8 cellular contexts compared by ENCODE assay signal in genomic region chrX:48971325-48972213, GRCh38. TPM values are rescaled to one million over a fixed set of nuclear protein-coding genes. Genes with fewer than 3 reads are reported as not detected.
DNase-seq lines count a peak whose midpoint lies in the region; TF ChIP-seq lines count a peak whose summit lies in the region.

Gene KCND1 (minus strand): TSS chrX:48971844. CDS start chrX:48970271, 1,573 bp downstream.

- H3K4me1 ChIP-seq in ES-I3 (ENCODE audit: insufficient read depth, low read length) = peaks cover 7% of the 10 kb centered on the region; the same call in 1 of the 2 replicates
- H3K4me1 ChIP-seq in ectodermal cell (ENCODE audit: control insufficient read depth, insufficient read depth, low read length) = no peaks in the 10 kb centered on the region
- H3K4me1 ChIP-seq in tibial artery = peaks cover 0 to 9% (median 2%) of the 10 kb centered on the region in 4 donors
- H3K4me1 ChIP-seq in PC-9 (replicated peaks; ENCODE audit: insufficient read depth) = no peaks in the 10 kb centered on the region

- H3K36me3 ChIP-seq in ES-I3 (ENCODE audit: insufficient read depth, low read length) = peaks cover 2% of the 10 kb centered on the region; the same call in 1 of the 2 replicates
- no peaks in the 10 kb centered on the region for H3K36me3 ChIP-seq in ectodermal cell (ENCODE audit: control insufficient read depth, insufficient read depth, low read length)
- peaks cover 0 to 24% (median 18%) of the 10 kb centered on the region in 3 donors for H3K36me3 ChIP-seq in tibial artery
- no peaks in the 10 kb centered on the region for H3K36me3 ChIP-seq in PC-9 (ENCODE audit: low read depth)

- CTCF ChIA-PET in PC-9 (lab: Charles Lee) = no interaction called here

- no peaks in the 10 kb centered on the region for H3F3A ChIP-seq in PC-9 (ENCODE audit: insufficient read depth, low read depth)

- no peaks in the 10 kb centered on the region for H3K79me2 ChIP-seq in PC-9 (ENCODE audit: low read depth)

- peak; percentile 97 for DNase-seq in NCI-H2227 treated with DMSO at 0.1 percent for 48 hours (lab: John Stamatoyannopoulos, UW)
- DNase-seq in lung microvascular endothelial cell (ENCODE audit: low read depth in 2 of 2) = peak; percentile 14 to 17
- peak in 1 of 2 donors; percentile 67 for DNase-seq in tibial artery
- DNase-seq in PC-9 = no peak
- DNase-seq in NOMO-1 (lab: John Stamatoyannopoulos, UW; ENCODE audit: unreplicated experiment in 2 of 2) = no peak
- no peak for DNase-seq in GM20000 (ENCODE audit: low spot score)

- intact Hi-C loops in tibial artery (cut with DNase I; ENCODE audit: low total_unique reads) = no loop called here
- intact Hi-C loops in PC-9 (cut with micrococcal nuclease; ENCODE audit: unreplicated experiment) = no loop called here

- H2AFZ ChIP-seq in PC-9 = no peak within 1 kb of the TSS

- H3K27ac ChIP-seq in ectodermal cell (ENCODE audit: insufficient read depth, low read depth, low read length, poor library complexity, severe bottlenecking) (no peak within 1 kb of the TSS), tibial artery (peak within 1 kb of the TSS; percentile 55 to 60), PC-9 (no peak within 1 kb of the TSS)

- no peaks in the 10 kb centered on the region for H4K20me1 ChIP-seq in PC-9 (ENCODE audit: insufficient read depth)

- no peak within 1 kb of the TSS for H3K4me2 ChIP-seq in PC-9

- H3K9me3 ChIP-seq in ES-I3 (ENCODE audit: control insufficient read depth, insufficient read depth, low read length) (no peaks in the 10 kb centered on the region), ectodermal cell (ENCODE audit: control insufficient read depth, low read length) (no peaks in the 10 kb centered on the region), tibial artery (no peaks in the 10 kb centered on the region), PC-9 (ENCODE audit: insufficient read depth, low read depth) (no peaks in the 10 kb centered on the region)

- H3K27me3 ChIP-seq in ectodermal cell (ENCODE audit: control insufficient read depth, insufficient read depth, low read length, poor library complexity, severe bottlenecking) (no peaks in the 10 kb centered on the region), tibial artery (no peaks in the 10 kb centered on the region), PC-9 (ENCODE audit: insufficient read depth, low read depth) (no peaks in the 10 kb centered on the region)

- no TSS peak for BruUV-seq in PC-9 (replicated peaks; lab: Mats Ljungman, UMichigan)

- POLR2A ChIA-PET in PC-9 (lab: Charles Lee; ENCODE audit: unreplicated experiment) = no interaction called here

- 3 to 5% methylated on average over 27 to 28 of the region's 28 CpGs for WGBS in ectodermal cell, 2 experiments

- H3K4me3 ChIP-seq in ectodermal cell (ENCODE audit: insufficient read depth, low read depth, low read length) (peak within 1 kb of the TSS; percentile 41), tibial artery (peak within 1 kb of the TSS; percentile 41 to 49), PC-9 (no peak within 1 kb of the TSS)

- TF ChIP-seq CTCF in tibial artery (IDR thresholded peaks at IDR 0.05) (no peak), PC-9 (conservative IDR thresholded peaks at IDR 0.05) (no peak), GM20000 (IDR thresholded peaks at IDR 0.05; ENCODE audit: extremely low read depth, missing control alignments) (no peak)

- peak within 1 kb of the TSS; percentile 69 for H3K9ac ChIP-seq in ES-I3 (ENCODE audit: low read depth, low read length)

- H3K9me2 ChIP-seq in PC-9 (ENCODE audit: insufficient read depth) = no peaks in the 10 kb centered on the region

RNA-seq across cellular contexts. Expression of gene KCND1, which starts in this region (rescaled TPM):
- polyA plus RNA-seq in ectodermal cell (2013, experiment 1 of 4) = 7.7 TPM
- polyA plus RNA-seq in ectodermal cell (2013, experiment 2 of 4) = 7.2 TPM
- 5.9 TPM for polyA plus RNA-seq in ectodermal cell (2013, experiment 3 of 4)
- 6.8 TPM for polyA plus RNA-seq in ectodermal cell (2013, experiment 4 of 4)
- total RNA-seq in lung microvascular endothelial cell = 0.20 and 0.22 TPM in 2 replicates
- total RNA-seq in PC-9 (2021) = 1.2 and 2.2 TPM in 2 replicates

Comparison
In these comparisons a context has a peak if more than half of its experiments do, and no peak if none do; other contexts are left out.
1. Peak in DNase-seq in lung microvascular endothelial cell; RNA of the gene not detected or under 1 TPM.
2. H3K27ac ChIP-seq: peak in tibial artery (2 of 2); none in ectodermal cell (single experiment) and PC-9 (single experiment).